2 cellular contexts compared by ENCODE assay signal in genomic region chr19:46668662-46669061, GRCh38.
TF ChIP-seq lines count a peak whose summit lies in the region.

No MANE protein-coding gene starts in this region.

TF ChIP-seq in HepG2, 621 proteins besides CTCF, POLR2A, EP300 and RAD21:
- no peak for TF ChIP-seq ZNF674 (CRISPR knock-in tag; IDR thresholded peaks at IDR 0.05; ENCODE audit: low read depth)
- TF ChIP-seq, protein P1, sequence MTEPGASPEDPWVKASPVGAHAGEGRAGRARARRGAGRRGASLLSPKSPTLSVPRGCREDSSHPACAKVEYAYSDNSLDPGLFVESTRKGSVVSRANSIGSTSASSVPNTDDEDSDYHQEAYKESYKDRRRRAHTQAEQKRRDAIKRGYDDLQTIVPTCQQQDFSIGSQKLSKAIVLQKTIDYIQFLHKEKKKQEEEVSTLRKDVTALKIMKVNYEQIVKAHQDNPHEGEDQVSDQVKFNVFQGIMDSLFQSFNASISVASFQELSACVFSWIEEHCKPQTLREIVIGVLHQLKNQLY (CRISPR knock-in tag; IDR thresholded peaks at IDR 0.05), result no peak
- no peak for TF ChIP-seq SALL1 (CRISPR knock-in tag; IDR thresholded peaks at IDR 0.05)
- TF ChIP-seq FLYWCH1 (CRISPR knock-in tag; IDR thresholded peaks at IDR 0.05), result no peak
- TF ChIP-seq ZNF770 (CRISPR knock-in tag; IDR thresholded peaks at IDR 0.05), result peak; percentile 33; the same call in 1 of the 2 replicates
TF ChIP-seq in HepG2: peak in this region for 1.

TF ChIP-seq in H1, 55 proteins besides CTCF, POLR2A, EP300 and RAD21:
- peak; percentile 33; the same call in 1 of the 2 replicates for TF ChIP-seq CEBPB (IDR thresholded peaks at IDR 0.05; ENCODE audit: low read depth, low read length)
- no peak for TF ChIP-seq NANOG (IDR thresholded peaks at IDR 0.05; ENCODE audit: insufficient read depth, low read depth, low read length, poor library complexity, severe bottlenecking)
